Comparison of ENCODE assay signal across 15 cellular contexts in the genomic region with DNA sequence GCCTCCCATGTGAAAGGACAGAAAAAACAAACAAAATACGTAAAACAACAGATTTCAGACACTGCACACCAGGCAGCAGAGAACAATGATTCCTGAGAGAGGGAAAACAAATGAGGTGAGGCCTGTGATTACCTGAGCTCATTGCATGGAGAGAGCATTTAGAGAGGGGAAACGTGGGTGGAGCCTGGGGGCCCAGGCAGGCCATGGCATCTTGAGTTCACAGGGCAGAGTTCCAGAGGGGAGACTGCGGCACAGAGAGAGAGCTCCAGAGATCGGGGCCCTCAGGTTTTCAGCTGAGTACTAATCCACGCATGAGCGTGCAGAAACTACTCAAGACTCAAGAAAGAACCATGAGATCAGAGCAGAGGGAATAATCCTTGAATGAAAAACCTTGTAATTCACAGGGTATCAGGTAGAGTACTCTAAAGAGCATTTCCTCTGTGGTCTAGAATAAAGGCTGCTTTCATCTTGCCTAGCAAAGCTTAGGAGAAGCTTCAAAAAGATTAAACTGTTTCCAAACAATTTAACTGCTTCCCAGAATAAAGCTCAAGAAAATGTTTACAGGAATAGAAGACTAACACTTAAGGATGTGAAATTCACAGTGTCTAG.
"Had no signal": no experiment of that assay in that cellular context is flagged by ENCODE, and none has a peak within 500 bp of the region (broad histone marks: within the 10 kb centered on the region; RNA-seq: fewer than 3 reads in every experiment).

No MANE protein-coding gene starts in this region.

- ATAC-seq: activated T-cell treated with anti-CD3 and anti-CD28 coated beads, Interleukin-2, amount 50 U/mL, for 72 hours; left ventricle myocardium superior had no signal

- H3K36me3 ChIP-seq: colonic mucosa, uterus had no signal

- H3K9me3 Mint-ChIP-seq: activated T-cell treated with anti-CD3 and anti-CD28 coated beads, Interleukin-2, amount 50 U/mL, for 72 hours; stimulated activated naive CD8-positive, alpha-beta T cell treated with anti-CD3 and anti-CD28 coated beads, Interleukin-15, Interleukin-2, amounts not matched to agents 100 ng/mL and 50 ng/mL, for 24 hours; T-helper 2 cell treated with Interferon-gamma antibody and Interleukin-4, amounts not matched to agents 5 μg/mL and 100 μg/mL, for 36 hours had no signal

- DNase-seq: activated CD4-positive, alpha-beta T cell treated with anti-CD3 and anti-CD28 coated beads for 1 hour; activated CD4-positive, alpha-beta T cell treated with anti-CD3 and anti-CD28 coated beads, Interleukin-2, amount 50 U/mL, for 48 hours; activated T-cell treated with anti-CD3 and anti-CD28 coated beads, Interleukin-2, amount 50 U/mL, for 72 hours; caudate nucleus; colonic mucosa; foreskin melanocyte; head of caudate nucleus; left ventricle myocardium superior; retina; stimulated activated CD4-positive, alpha-beta T cell treated with anti-CD3 and anti-CD28 coated beads, Interleukin-4, amount 100 ng/mL, for 1 hour; uterus had no signal

- H3K4me3 Mint-ChIP-seq: neural crest cell; stimulated activated naive CD8-positive, alpha-beta T cell treated with anti-CD3 and anti-CD28 coated beads, Interleukin-15, Interleukin-2, amounts not matched to agents 100 ng/mL and 50 ng/mL, for 24 hours; T-helper 2 cell treated with Interferon-gamma antibody and Interleukin-4, amounts not matched to agents 5 μg/mL and 100 μg/mL, for 36 hours had no signal

- H3K27ac ChIP-seq: colonic mucosa, parathyroid adenoma, uterus had no signal

- H3K27ac Mint-ChIP-seq: activated T-cell treated with anti-CD3 and anti-CD28 coated beads, Interleukin-2, amount 50 U/mL, for 72 hours; stimulated activated naive CD8-positive, alpha-beta T cell treated with anti-CD3 and anti-CD28 coated beads, Interleukin-15, Interleukin-2, amounts not matched to agents 100 ng/mL and 50 ng/mL, for 24 hours; T-helper 2 cell treated with Interferon-gamma antibody and Interleukin-4, amounts not matched to agents 5 μg/mL and 100 μg/mL, for 36 hours had no signal

- H3K4me1 ChIP-seq: colonic mucosa, parathyroid adenoma, uterus had no signal

- H3K9me3 ChIP-seq: colonic mucosa, uterus had no signal

- H3K4me3 ChIP-seq: colonic mucosa, uterus had no signal

- H3K27me3 Mint-ChIP-seq: stimulated activated naive CD8-positive, alpha-beta T cell treated with anti-CD3 and anti-CD28 coated beads, Interleukin-15, Interleukin-2, amounts not matched to agents 100 ng/mL and 50 ng/mL, for 24 hours had no signal

- H3K27me3 ChIP-seq: colonic mucosa, uterus had no signal
